In genomic region chr18:68721681-68722583, GRCh38 we compare ENCODE assay signal across 8 cellular contexts. TPM values are rescaled to one million over a fixed set of nuclear protein-coding genes. Genes with fewer than 3 reads are reported as not detected.
DNase-seq lines count a peak whose midpoint lies in the region; ATAC-seq and TF ChIP-seq lines count a peak whose summit lies in the region.

No MANE protein-coding gene starts in this region.

- peaks cover 12% of the 10 kb centered on the region; the same call in 1 of the 2 replicates for H3K4me1 ChIP-seq in GM23248 (ENCODE audit: insufficient read depth)
- H3K4me1 ChIP-seq in foreskin keratinocyte: no peaks in the 10 kb centered on the region
- peaks cover 5 to 15% of the 10 kb centered on the region in 2 donors for H3K4me1 ChIP-seq in thoracic aorta (ENCODE audit: control insufficient read depth in 1 of 2, low read depth in 2 of 2)

- peaks cover 5% of the 10 kb centered on the region; the same call in 1 of the 2 replicates for H3F3A ChIP-seq in GM23248 (ENCODE audit: insufficient read depth)

- H3K27me3 ChIP-seq in GM23248 (replicated peaks; ENCODE audit: insufficient read depth) (no peaks in the 10 kb centered on the region), foreskin keratinocyte (no peaks in the 10 kb centered on the region), thoracic aorta (replicated peaks; ENCODE audit: insufficient read depth) (no peaks in the 10 kb centered on the region)

- peak overlapping the region; percentile 89 for H2AFZ ChIP-seq in GM23248

- H3K36me3 ChIP-seq in GM23248 (ENCODE audit: low read depth) (no peaks in the 10 kb centered on the region), thoracic aorta (no peaks in the 10 kb centered on the region)

- no peaks in the 10 kb centered on the region for H3K79me2 ChIP-seq in GM23248 (ENCODE audit: insufficient read depth)

- in situ Hi-C loops in GM23248 (cut with MboI): no loop called here

- H3K9me2 ChIP-seq in GM23248 (ENCODE audit: insufficient read depth): no peaks in the 10 kb centered on the region

- DNase-seq in GM23248 (peak; percentile 56), NAMALWA (ENCODE audit: low spot score) (peak; percentile 14), foreskin keratinocyte (no peak), thoracic aorta (ENCODE audit: low spot score) (no peak), iPS-NIHi7 (ENCODE audit: extremely low spot score) (no peak), NCI-H1417 treated with DMSO at 0.1 percent for 48 hours (lab: John Stamatoyannopoulos, UW) (no peak), SKM-1 treated with dmso at 0.1 percent for 144 hours (lab: John Stamatoyannopoulos, UW; ENCODE audit: unreplicated experiment) (no peak)

- H3K9me3 ChIP-seq in GM23248 (ENCODE audit: low read depth) (no peaks in the 10 kb centered on the region), thoracic aorta (no peaks in the 10 kb centered on the region)

- peak overlapping the region; percentile 89 for H3K4me2 ChIP-seq in GM23248 (ENCODE audit: unreplicated experiment)

- peak overlapping the region; percentile 51 for H3K27ac ChIP-seq in GM23248
- no peak overlapping the region for H3K27ac ChIP-seq in foreskin keratinocyte
- H3K27ac ChIP-seq in thoracic aorta: peak overlapping the region; percentile 70 to 77

- no peak for TF ChIP-seq CTCF in foreskin keratinocyte (conservative IDR thresholded peaks at IDR 0.05)
- TF ChIP-seq CTCF in thoracic aorta (IDR thresholded peaks at IDR 0.05): no peak

- peak overlapping the region; percentile 69 for H3K9ac ChIP-seq in GM23248

- 25 to 36% methylated on average over 8 of the region's 8 CpGs for WGBS in GM23248 (ENCODE audit: low coverage in 1 of 2, low lambda C conversion rate in 2 of 2, missing lambda C conversion rate in 2 of 2), 2 experiments

- H4K20me1 ChIP-seq in GM23248 (ENCODE audit: insufficient read depth): no peaks in the 10 kb centered on the region

- peak overlapping the region; percentile 69 for H3K4me3 ChIP-seq in GM23248
- H3K4me3 ChIP-seq in thoracic aorta: peak overlapping the region; percentile 67

- ATAC-seq in GM18502 (IDR thresholded peaks at IDR 0.05; ENCODE audit: poor library complexity, unreplicated experiment) (peak; percentile 90), foreskin keratinocyte (peak; percentile 24), thoracic aorta (ENCODE audit: insufficient number of reproducible peaks, low FRiP score, low read depth) (no peak)

RNA-seq across cellular contexts. Expression of gene TMX3, which starts 7.0 kb away (rescaled TPM):
- total RNA-seq in GM23248 (2014; rRNA removed; shearing (Covaris generic)): 111 and 112 TPM in 2 replicates
- polyA plus RNA-seq in GM23248 (2016; fragmentation: Nextera tagmentation; extraction: Ambion mirVana) (70.4 and 73.0 TPM in 2 replicates), foreskin keratinocyte (9.2 and 10.8 TPM in 2 replicates)
- total RNA-seq in foreskin keratinocyte (37.2 and 37.7 TPM in 2 replicates), thoracic aorta (10 to 100 TPM; 41.3 to 57.4 TPM)

Comparison
In these comparisons a context has a peak if more than half of its experiments do, and no peak if none do; other contexts are left out.
1. DNase-seq: peak in GM23248 (single experiment) and NAMALWA (single experiment); none in foreskin keratinocyte (0 of 2), thoracic aorta (single experiment), iPS-NIHi7 (single experiment), NCI-H1417 treated with DMSO at 0.1 percent for 48 hours (single experiment) and SKM-1 treated with dmso at 0.1 percent for 144 hours (single experiment).